In the genomic region with DNA sequence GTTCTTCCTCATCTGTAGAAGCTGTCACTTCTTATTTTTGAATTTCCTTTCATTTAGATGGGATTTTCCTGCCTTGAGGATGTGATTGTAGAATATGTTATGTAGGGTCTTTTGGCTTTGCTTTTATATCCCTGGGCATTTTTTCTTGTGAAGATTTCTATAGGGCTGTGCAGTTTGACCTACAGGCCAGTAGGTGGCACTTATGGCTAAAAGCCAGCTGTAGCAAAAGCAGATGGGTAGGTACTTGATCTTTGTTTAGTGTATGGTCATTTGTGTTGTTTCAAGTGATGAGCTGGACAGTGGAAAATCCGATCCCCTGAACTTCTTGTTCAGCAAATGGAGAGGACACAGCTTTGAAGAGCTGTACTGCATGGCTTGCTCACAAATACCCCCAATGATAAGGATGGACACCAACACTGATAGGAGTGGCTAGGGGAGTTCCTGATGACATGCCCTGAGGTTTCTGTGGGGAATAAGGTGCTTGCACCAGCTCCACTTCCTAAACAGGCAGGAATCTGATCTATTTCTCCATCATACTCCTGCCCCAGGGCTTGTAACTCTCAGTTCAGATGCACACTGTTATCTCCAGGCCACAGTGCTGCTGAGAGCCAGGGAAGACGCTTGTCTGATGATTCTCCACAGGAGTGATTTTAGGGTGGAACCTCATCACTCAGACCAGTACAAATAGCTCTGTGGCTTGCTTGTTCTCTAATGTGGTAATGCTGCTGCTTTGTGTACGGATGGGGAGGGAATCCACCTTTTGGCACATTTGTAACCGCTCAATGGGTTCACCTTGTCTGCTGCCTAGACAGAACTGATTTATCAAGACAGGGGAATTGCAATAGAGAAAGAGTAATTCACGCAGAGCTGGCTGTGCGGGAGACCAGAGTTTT, we compare ENCODE assay signal across 9 cellular contexts.
A peak's percentile ranks its signal among the peaks of the same experiment; 100 is the strongest.
DNase-seq lines count a peak whose midpoint lies in the region; ATAC-seq and TF ChIP-seq lines count a peak whose summit lies in the region.
"Had no signal": no experiment of that assay in that cellular context is flagged by ENCODE, and none has a peak within 500 bp of the region (broad histone marks: within the 10 kb centered on the region; RNA-seq: fewer than 3 reads in every experiment).

No MANE protein-coding gene starts in this region.

- H3K9me3 ChIP-seq in heart right ventricle (no peaks in the 10 kb centered on the region), esophagus squamous epithelium (no peaks in the 10 kb centered on the region), thyroid gland (no peaks in the 10 kb centered on the region)

- TF ChIP-seq POLR2A in esophagus squamous epithelium (IDR thresholded peaks at IDR 0.05): no peak
- no peak for TF ChIP-seq POLR2A in thyroid gland (IDR thresholded peaks at IDR 0.05)

- no peak overlapping the region for H3K27ac Mint-ChIP-seq in T-helper 2 cell treated with Interferon-gamma antibody and Interleukin-4, amounts not matched to agents 5 μg/mL and 100 μg/mL, for 36 hours
- H3K27ac Mint-ChIP-seq: dendritic cell treated with granulocyte-macrophage colony-stimulating factor and Interleukin-4, amounts not matched to agents 40 ng/mL and 50 ng/mL, for 4 days had no signal

- H3K27ac ChIP-seq in heart right ventricle (no peak overlapping the region), esophagus squamous epithelium (no peak overlapping the region), thyroid gland (no peak overlapping the region)

- intact Hi-C loops in heart right ventricle (cut with DNase I) (no loop called here), left cardiac atrium (cut with DNase I) (no loop called here), esophagus squamous epithelium (cut with DNase I) (no loop called here), thyroid gland (cut with DNase I) (no loop called here)

- no peaks in the 10 kb centered on the region for H3K27me3 Mint-ChIP-seq in T-helper 2 cell treated with Interferon-gamma antibody and Interleukin-4, amounts not matched to agents 5 μg/mL and 100 μg/mL, for 36 hours (ENCODE audit: low read depth)
- H3K27me3 Mint-ChIP-seq: dendritic cell treated with granulocyte-macrophage colony-stimulating factor and Interleukin-4, amounts not matched to agents 40 ng/mL and 50 ng/mL, for 4 days had no signal

- H3K4me3 Mint-ChIP-seq in T-helper 2 cell treated with Interferon-gamma antibody and Interleukin-4, amounts not matched to agents 5 μg/mL and 100 μg/mL, for 36 hours: no peak overlapping the region
- H3K4me3 Mint-ChIP-seq: dendritic cell treated with granulocyte-macrophage colony-stimulating factor and Interleukin-4, amounts not matched to agents 40 ng/mL and 50 ng/mL, for 4 days had no signal

- H3K9me3 Mint-ChIP-seq in T-helper 2 cell treated with Interferon-gamma antibody and Interleukin-4, amounts not matched to agents 5 μg/mL and 100 μg/mL, for 36 hours: no peaks in the 10 kb centered on the region
- H3K9me3 Mint-ChIP-seq: dendritic cell treated with granulocyte-macrophage colony-stimulating factor and Interleukin-4, amounts not matched to agents 40 ng/mL and 50 ng/mL, for 4 days had no signal

- H3K4me1 Mint-ChIP-seq in T-helper 2 cell treated with Interferon-gamma antibody and Interleukin-4, amounts not matched to agents 5 μg/mL and 100 μg/mL, for 36 hours (ENCODE audit: low read depth): no peaks in the 10 kb centered on the region

- H3K4me3 ChIP-seq in heart right ventricle (no peak overlapping the region), esophagus squamous epithelium (no peak overlapping the region), thyroid gland (replicated peaks in 1 of 3) (no peak overlapping the region)

- 82 to 89% methylated on average over 6 of the region's 6 CpGs for WGBS in heart right ventricle, 2 donors
- WGBS in esophagus squamous epithelium, 2 donors: 65 to 79% methylated on average over 5 to 6 of the region's 6 CpGs
- WGBS in thyroid gland, 2 donors: 79 to 87% methylated on average over 5 to 6 of the region's 6 CpGs

- ATAC-seq in heart right ventricle (no peak), left cardiac atrium (no peak), HG02970 (IDR thresholded peaks at IDR 0.05; ENCODE audit: low FRiP score, unreplicated experiment) (peak; percentile 70)

- H3K36me3 ChIP-seq in heart right ventricle (no peaks in the 10 kb centered on the region), esophagus squamous epithelium (no peaks in the 10 kb centered on the region), thyroid gland (no peaks in the 10 kb centered on the region)

- DNase-seq in heart right ventricle (no peak), left cardiac atrium (no peak), NOMO-1 (lab: John Stamatoyannopoulos, UW; ENCODE audit: unreplicated experiment in 2 of 2) (peak; percentile 18 to 22), esophagus squamous epithelium (lab: John Stamatoyannopoulos, UW) (no peak), thyroid gland (peak in 1 of 2 donors; percentile 2), putamen (ENCODE audit: low spot score) (no peak)
- DNase-seq in T-helper 2 cell treated with Interferon-gamma antibody and Interleukin-4, amounts not matched to agents 5 μg/mL and 100 μg/mL, for 36 hours (ENCODE audit: low spot score): no peak

- TF ChIP-seq CTCF in heart right ventricle (IDR thresholded peaks at IDR 0.05) (peak in 8 of 9 donors; percentile 9 to 60 (median 39)), esophagus squamous epithelium (IDR thresholded peaks at IDR 0.05) (peak in 5 of 6 experiments; percentile 43 to 62 (median 55)), thyroid gland (IDR thresholded peaks at IDR 0.05) (peak in 5 of 6 experiments; percentile 27 to 54 (median 44))

- H3K27me3 ChIP-seq in heart right ventricle (no peaks in the 10 kb centered on the region), esophagus squamous epithelium (no peaks in the 10 kb centered on the region), thyroid gland (peaks cover 5% of the 10 kb centered on the region)

- H3K4me1 ChIP-seq in heart right ventricle (no peaks in the 10 kb centered on the region), esophagus squamous epithelium (no peaks in the 10 kb centered on the region), thyroid gland (no peaks in the 10 kb centered on the region)

- H3K36me3 Mint-ChIP-seq in T-helper 2 cell treated with Interferon-gamma antibody and Interleukin-4, amounts not matched to agents 5 μg/mL and 100 μg/mL, for 36 hours (ENCODE audit: low read depth): no peaks in the 10 kb centered on the region

Comparison
In these comparisons a context has a peak if more than half of its experiments do, and no peak if none do; other contexts are left out.
1. DNase-seq: peak in NOMO-1 (2 of 2); none in heart right ventricle (0 of 2), left cardiac atrium (single experiment), esophagus squamous epithelium (single experiment), putamen (single experiment) and T-helper 2 cell treated with Interferon-gamma antibody and Interleukin-4, amounts not matched to agents 5 μg/mL and 100 μg/mL, for 36 hours (single experiment).
2. Peak in every context shown above with its lines, with median percentiles within 50 percentile points of each other: CTCF ChIP-seq.